Comparison of ENCODE assay signal across 31 cellular contexts in genomic region chr5:158813275-158813674, GRCh38.
A peak's percentile ranks its signal among the peaks of the same experiment; 100 is the strongest.
DNase-seq lines count a peak whose midpoint lies in the region; ATAC-seq and TF ChIP-seq lines count a peak whose summit lies in the region.
"Had no signal": no experiment of that assay in that cellular context is flagged by ENCODE, and none has a peak within 500 bp of the region (broad histone marks: within the 10 kb centered on the region; RNA-seq: fewer than 3 reads in every experiment).

No MANE protein-coding gene starts in this region.

- no peaks in the 10 kb centered on the region for H3F3A ChIP-seq in PC-9 (ENCODE audit: insufficient read depth, low read depth)

- CTCF ChIA-PET in CD4-positive, alpha-beta T cell (lab: Charles Lee): no interaction called here
- CTCF ChIA-PET in WTC11 (lab: Charles Lee) (interaction anchor here (1.8 kb wide), 1 partner anchor 293 kb away, joined by 4 read pairs; no protein-coding TSS in a partner anchor), PC-9 (lab: Charles Lee) (interaction anchor here (0.6 kb wide), 1 partner anchor 104 kb away, joined by 3 read pairs; no protein-coding TSS in a partner anchor)

- H3K36me3 ChIP-seq in PC-9 (ENCODE audit: low read depth): no peaks in the 10 kb centered on the region
- H3K36me3 ChIP-seq in effector memory CD4-positive, alpha-beta T cell (ENCODE audit: control insufficient read depth, insufficient read depth, low read length): no peaks in the 10 kb centered on the region
- H3K36me3 ChIP-seq: left lung, Peyer's patch, tibial artery had no signal

- H3K9me2 ChIP-seq in PC-9 (ENCODE audit: insufficient read depth): no peaks in the 10 kb centered on the region

- peak overlapping the region; percentile 80 for H3K27ac Mint-ChIP-seq in CD4-positive, alpha-beta T cell
- H3K27ac Mint-ChIP-seq in IgD-negative memory B cell: peak overlapping the region in 2 of 3 donors; percentile 96 to 97
- H3K27ac Mint-ChIP-seq in WTC11: 0 out of 2 replicates have a peak overlapping the region, but pooled peaks have one; percentile 39
- peak overlapping the region in 4 of 6 donors; percentile 80 to 95 (median 92) for H3K27ac Mint-ChIP-seq in naive B cell

- H3K27ac ChIP-seq in CD4-positive, alpha-beta T cell (ENCODE audit: low read depth, low read length): no peak overlapping the region
- H3K27ac ChIP-seq in PC-9: no peak overlapping the region
- H3K27ac ChIP-seq in effector memory CD4-positive, alpha-beta T cell (ENCODE audit: insufficient read depth, low read length, poor library complexity, severe bottlenecking): no peak overlapping the region
- H3K27ac ChIP-seq: A549, dorsolateral prefrontal cortex, left lung, tibial artery had no signal

- no peak for DNase-seq in CD4-positive, alpha-beta T cell
- DNase-seq in WTC11 (ENCODE audit: low spot score) (no peak), naive B cell (no peak), PC-9 (no peak), ureter (ENCODE audit: low spot score) (no peak), SKM-1 (lab: John Stamatoyannopoulos, UW; ENCODE audit: unreplicated experiment) (no peak)
- DNase-seq in effector memory CD4-positive, alpha-beta T cell: no peak
- DNase-seq: activated CD4-positive, alpha-beta T cell treated with anti-CD3 and anti-CD28 coated beads for 36 hours; activated CD8-positive, alpha-beta T cell treated with anti-CD3 and anti-CD28 coated beads, Interleukin-2, amount 10 ng/mL, durations not matched to agents 7 days and 5 days; activated naive CD4-positive, alpha-beta T cell treated with anti-CD3 and anti-CD28 coated beads, Interleukin-2, amount 50 U/mL, for 16 hours; AML-193; amniotic stem cell; dorsolateral prefrontal cortex; GDM1; left lung; mesenchymal stem cell; NCI-H1092 treated with DMSO at 0.1 percent for 48 hours; NCI-H1694 treated with DMSO at 0.1 percent for 48 hours; NCI-H524 treated with DMSO at 0.1 percent for 48 hours; Peyer's patch; posterior cingulate gyrus; right cardiac atrium; SHP77; stimulated activated CD4-positive, alpha-beta T cell treated with anti-CD3 and anti-CD28 coated beads, Interleukin-1b, Interleukin-23, amount 100 ng/mL, for 48 hours; stimulated activated naive CD8-positive, alpha-beta T cell treated with anti-CD3 and anti-CD28 coated beads, Interleukin-15, amount 100 ng/mL, for 72 hours; tibial artery had no signal

- no peaks in the 10 kb centered on the region for H3K27me3 Mint-ChIP-seq in CD4-positive, alpha-beta T cell
- H3K27me3 Mint-ChIP-seq in IgD-negative memory B cell (no peaks in the 10 kb centered on the region), WTC11 (ENCODE audit: low read depth) (peaks cover 4% of the 10 kb centered on the region; the same call in 1 of the 2 replicates), naive B cell (no peaks in the 10 kb centered on the region)
- H3K27me3 Mint-ChIP-seq: stimulated activated naive CD8-positive, alpha-beta T cell treated with anti-CD3 and anti-CD28 coated beads, Interleukin-15, amount 100 ng/mL, for 72 hours had no signal

- H3K79me2 ChIP-seq in PC-9 (ENCODE audit: low read depth): no peaks in the 10 kb centered on the region

- H3K4me3 ChIP-seq in PC-9: no peak overlapping the region
- no peak overlapping the region for H3K4me3 ChIP-seq in effector memory CD4-positive, alpha-beta T cell (ENCODE audit: insufficient read depth, low read depth, low read length, poor library complexity, severe bottlenecking)
- H3K4me3 ChIP-seq: A549, dorsolateral prefrontal cortex, K562, left lung, Peyer's patch, smooth muscle cell, tibial artery had no signal

- H3K36me3 Mint-ChIP-seq in CD4-positive, alpha-beta T cell (ENCODE audit: low read depth): no peaks in the 10 kb centered on the region
- H3K36me3 Mint-ChIP-seq in IgD-negative memory B cell: peaks cover 11% of the 10 kb centered on the region
- H3K36me3 Mint-ChIP-seq in WTC11: peaks cover 10% of the 10 kb centered on the region
- H3K36me3 Mint-ChIP-seq in naive B cell: peaks cover 5 to 17% of the 10 kb centered on the region in 2 donors
- H3K36me3 Mint-ChIP-seq: brain had no signal

- no peaks in the 10 kb centered on the region for H4K20me1 ChIP-seq in PC-9 (ENCODE audit: insufficient read depth)

- no peaks in the 10 kb centered on the region for H3K27me3 ChIP-seq in CD4-positive, alpha-beta T cell (ENCODE audit: control insufficient read depth, insufficient read depth, low read length)
- H3K27me3 ChIP-seq in PC-9 (ENCODE audit: insufficient read depth, low read depth): no peaks in the 10 kb centered on the region
- H3K27me3 ChIP-seq in effector memory CD4-positive, alpha-beta T cell (replicated peaks; ENCODE audit: control insufficient read depth, insufficient read depth, low read length, poor library complexity, severe bottlenecking): no peaks in the 10 kb centered on the region
- H3K27me3 ChIP-seq: left lung, Peyer's patch, tibial artery had no signal

- no TSS peak for BruUV-seq in PC-9 (replicated peaks; lab: Mats Ljungman, UMichigan)

- no peaks in the 10 kb centered on the region for H3K4me1 ChIP-seq in PC-9 (replicated peaks; ENCODE audit: insufficient read depth)
- H3K4me1 ChIP-seq in effector memory CD4-positive, alpha-beta T cell (ENCODE audit: control insufficient read depth, insufficient read depth, low read length, poor library complexity, severe bottlenecking): no peaks in the 10 kb centered on the region
- H3K4me1 ChIP-seq: left lung had no signal

- H3K4me2 ChIP-seq in PC-9: no peak overlapping the region
- H3K4me2 ChIP-seq: A549, smooth muscle cell had no signal

- no peaks in the 10 kb centered on the region for H3K9me3 ChIP-seq in CD4-positive, alpha-beta T cell (ENCODE audit: control insufficient read depth, low read length)
- no peaks in the 10 kb centered on the region for H3K9me3 ChIP-seq in PC-9 (ENCODE audit: insufficient read depth, low read depth)
- H3K9me3 ChIP-seq in effector memory CD4-positive, alpha-beta T cell (ENCODE audit: control insufficient read depth, low read length): no peaks in the 10 kb centered on the region
- H3K9me3 ChIP-seq: A549, left lung, Peyer's patch, tibial artery had no signal

- H3K4me3 Mint-ChIP-seq in CD4-positive, alpha-beta T cell: peak overlapping the region; percentile 28
- H3K4me3 Mint-ChIP-seq in IgD-negative memory B cell (peak overlapping the region; percentile 14 to 91 (median 88)), WTC11 (no peak overlapping the region; the same call in 1 of the 2 replicates), naive B cell (peak overlapping the region in 5 of 8 donors; percentile 53 to 86 (median 77))
- H3K4me3 Mint-ChIP-seq: brain had no signal

- H2AFZ ChIP-seq in PC-9: no peak overlapping the region

- intact Hi-C loops in CD4-positive, alpha-beta T cell (cut with DNase I, micrococcal nuclease): no loop called here
- intact Hi-C loops in PC-9 (cut with micrococcal nuclease; ENCODE audit: unreplicated experiment): no loop called here

- POLR2A ChIA-PET in CD4-positive, alpha-beta T cell (lab: Charles Lee): no interaction called here
- POLR2A ChIA-PET in WTC11 (lab: Charles Lee): no interaction called here
- POLR2A ChIA-PET in PC-9 (lab: Charles Lee; ENCODE audit: unreplicated experiment): no interaction called here

- no peak for ATAC-seq in CD4-positive, alpha-beta T cell (ENCODE audit: poor library complexity)
- ATAC-seq in WTC11 (peak; percentile 76), naive B cell (ENCODE audit: low read depth in 2 of 2) (no peak)
- ATAC-seq: A549; activated CD4-positive, alpha-beta T cell treated with anti-CD3 and anti-CD28 coated beads for 36 hours; K562; left lung had no signal

- peaks cover 47% of the 10 kb centered on the region for H3K4me1 Mint-ChIP-seq in CD4-positive, alpha-beta T cell (ENCODE audit: low read depth)
- H3K4me1 Mint-ChIP-seq in IgD-negative memory B cell (peaks cover 75 to 94% (median 79%) of the 10 kb centered on the region in 3 donors), WTC11 (peaks cover 33% of the 10 kb centered on the region), naive B cell (peaks cover 88 to 100% (median 93%) of the 10 kb centered on the region in 3 donors)

- TF ChIP-seq CTCF in CD4-positive, alpha-beta T cell (IDR thresholded peaks at IDR 0.05): no peak
- TF ChIP-seq CTCF in WTC11 (IDR thresholded peaks at IDR 0.05) (no peak), PC-9 (conservative IDR thresholded peaks at IDR 0.05) (no peak)

- no peaks in the 10 kb centered on the region for H3K9me3 Mint-ChIP-seq in CD4-positive, alpha-beta T cell
- H3K9me3 Mint-ChIP-seq in IgD-negative memory B cell: peaks cover 0 to 6% (median 0%) of the 10 kb centered on the region in 3 donors
- peaks cover 16% of the 10 kb centered on the region for H3K9me3 Mint-ChIP-seq in WTC11
- peaks cover 0 to 5% (median 0%) of the 10 kb centered on the region in 7 donors for H3K9me3 Mint-ChIP-seq in naive B cell

TF ChIP-seq in WTC11, 78 proteins besides CTCF, POLR2A, EP300 and RAD21:
- 0 out of 2 replicates have a peak, but pooled peaks have one; percentile 7 for TF ChIP-seq ZNF423 (CRISPR knock-in tag; IDR thresholded peaks at IDR 0.05)
- no peak for TF ChIP-seq NFE2L1 (CRISPR knock-in tag; IDR thresholded peaks at IDR 0.05)

Comparison
In these comparisons a context has a peak if more than half of its experiments do, and no peak if none do; other contexts are left out.
1. H3K27ac Mint-ChIP-seq: peak in every context shown above with its lines; median percentile 96 in IgD-negative memory B cell; 92 in naive B cell; 80 in CD4-positive, alpha-beta T cell; 39 in WTC11.